ENCODE assay signal across 22 cellular contexts in genomic region chr7:27433581-27433980, GRCh38.
"Had no signal": no experiment of that assay in that cellular context is flagged by ENCODE, and none has a peak within 500 bp of the region (broad histone marks: within the 10 kb centered on the region; RNA-seq: fewer than 3 reads in every experiment).

No MANE protein-coding gene starts in this region.

- DNase-seq: effector CD8-positive, alpha-beta T cell; endodermal cell; foreskin fibroblast; gastrocnemius medialis; head of caudate nucleus; left cardiac atrium; left lung; mesenchymal stem cell; mucosa of descending colon; naive B cell; right lobe of liver; small intestine; stimulated activated CD4-positive, alpha-beta T cell treated with anti-CD3 and anti-CD28 coated beads, Interleukin-15, amount 100 ng/mL, for 24 hours; stimulated activated CD4-positive, alpha-beta T cell treated with anti-CD3 and anti-CD28 coated beads, Interleukin-2, amount 100 ng/mL, for 48 hours; stimulated activated naive B cell treated with anti-CD40 and anti-IgM and Interleukin-4, amounts not matched to agents 10 μg/mL and 1 μg/mL and 100 μg/mL, for 72 hours; stimulated activated naive CD8-positive, alpha-beta T cell treated with anti-CD3 and anti-CD28 coated beads, Interleukin-15, amount 100 ng/mL, for 72 hours; thyroid gland; trophoblast cell had no signal

- H3K27ac ChIP-seq: epithelial cell of prostate, gastrocnemius medialis, left lung, parathyroid adenoma, right lobe of liver, suprapubic skin, thyroid gland, vagina had no signal

- H3K9ac ChIP-seq: parathyroid adenoma had no signal

- H3K9me3 ChIP-seq: gastrocnemius medialis, left lung, mucosa of descending colon, right lobe of liver, suprapubic skin, thyroid gland, vagina had no signal

- H3K27me3 ChIP-seq: gastrocnemius medialis, left lung, right lobe of liver, suprapubic skin, thyroid gland, vagina had no signal

- H3K4me1 ChIP-seq: left lung, parathyroid adenoma, suprapubic skin, thyroid gland had no signal

- H3K4me3 ChIP-seq: gastrocnemius medialis, left lung, mucosa of descending colon, right lobe of liver, suprapubic skin, thyroid gland, vagina had no signal

- H3K36me3 ChIP-seq: gastrocnemius medialis, left lung, right lobe of liver, suprapubic skin, thyroid gland, vagina had no signal
